Comparison of ENCODE assay signal across 25 cellular contexts in the genomic region with DNA sequence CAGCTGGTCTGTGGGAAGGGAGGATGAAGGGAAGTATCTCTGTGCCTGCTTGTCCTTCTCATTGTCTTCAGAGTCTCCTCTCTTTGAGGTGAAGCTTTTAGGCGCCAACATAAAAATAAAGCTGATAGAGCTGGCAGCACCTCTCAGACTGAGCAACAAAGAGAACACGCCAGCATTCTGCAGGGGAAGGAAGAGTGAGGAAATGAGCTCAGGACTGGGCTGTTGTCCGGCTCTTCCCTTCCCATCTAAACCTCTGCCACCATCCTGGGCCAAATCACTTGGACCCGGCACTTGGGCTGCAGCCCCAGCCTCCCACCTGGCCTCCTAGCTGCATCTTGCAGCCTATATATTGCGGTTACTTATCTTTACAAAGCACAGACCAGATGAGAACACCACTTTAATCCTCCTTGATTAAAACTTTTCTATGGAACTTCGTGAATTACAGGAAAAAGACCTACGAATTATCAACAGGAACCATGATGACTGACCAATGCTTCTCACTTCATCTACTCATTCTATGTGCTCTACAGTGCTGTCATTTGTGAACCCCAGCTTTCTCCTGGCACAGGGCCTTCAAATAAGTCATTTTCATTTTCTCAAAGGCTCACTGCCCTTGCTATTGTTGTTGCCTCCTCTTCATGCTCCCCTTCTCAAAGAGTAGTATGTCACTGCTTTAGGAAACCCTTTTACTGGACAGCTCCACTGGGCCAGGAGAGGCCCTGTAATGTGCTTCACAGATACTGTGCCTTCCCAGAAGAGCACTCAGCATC.
DNase-seq lines count a peak whose midpoint lies in the region; ATAC-seq and TF ChIP-seq lines count a peak whose summit lies in the region.
"Had no signal": no experiment of that assay in that cellular context is flagged by ENCODE, and none has a peak within 500 bp of the region (broad histone marks: within the 10 kb centered on the region; RNA-seq: fewer than 3 reads in every experiment).

No MANE protein-coding gene starts in this region.

- H3K27ac ChIP-seq in esophagus muscularis mucosa (replicated peaks in 1 of 4) (peak overlapping the region; percentile 1 to 61 (median 38)), muscle layer of duodenum (ENCODE audit: low read length) (peak overlapping the region; percentile 52), aorta (ENCODE audit: low read depth in 1 of 2, low read length in 2 of 2) (no peak overlapping the region)
- H3K27ac ChIP-seq: C4-2B, KMS-11 had no signal

- H3K4me1 ChIP-seq in esophagus muscularis mucosa (peaks cover 0 to 14% (median 9%) of the 10 kb centered on the region in 4 donors), muscle layer of duodenum (ENCODE audit: control insufficient read depth in 1 of 2, insufficient read depth in 2 of 2, low read length in 2 of 2) (no peaks in the 10 kb centered on the region), aorta (ENCODE audit: control insufficient read depth in 1 of 2, insufficient read depth in 2 of 2, low read length in 2 of 2) (no peaks in the 10 kb centered on the region)
- H3K4me1 ChIP-seq: tibial nerve had no signal

- H3K4me3 ChIP-seq in esophagus muscularis mucosa (no peak overlapping the region), muscle layer of duodenum (ENCODE audit: low read depth in 1 of 2, low read length in 2 of 2) (no peak overlapping the region), aorta (ENCODE audit: low read length in 2 of 2) (no peak overlapping the region)
- H3K4me3 ChIP-seq: smooth muscle cell, tibial nerve had no signal

- H3K4me1 Mint-ChIP-seq in type B pancreatic cell (ENCODE audit: unreplicated experiment) = no peaks in the 10 kb centered on the region
- H3K4me1 Mint-ChIP-seq: activated CD4-positive, alpha-beta memory T cell treated with anti-CD3 and anti-CD28 coated beads, Interleukin-2, amount 10 ng/mL, durations not matched to agents 7 days and 5 days; activated T-helper 17 cell treated with anti-CD3 and anti-CD28 coated beads, Interleukin-2, amount 50 U/mL, for 72 hours; naive B cell had no signal

- ATAC-seq in left cardiac atrium (peak; percentile 67 to 77), aorta (ENCODE audit: low FRiP score) (peak; percentile 68), GM21367 (IDR thresholded peaks at IDR 0.05; ENCODE audit: unreplicated experiment) (no peak)
- ATAC-seq: activated CD4-positive, CD25-positive, alpha-beta regulatory T cell treated with anti-CD3 and anti-CD28 coated beads, Interleukin-2, amount 50 U/mL, for 24 hours; activated naive CD4-positive, alpha-beta T cell treated with anti-CD3 and anti-CD28 coated beads, Interleukin-2, amount 50 U/mL, for 72 hours; activated T-helper 17 cell treated with anti-CD3 and anti-CD28 coated beads, Interleukin-2, amount 50 U/mL, for 72 hours had no signal

- TF ChIP-seq EP300 in esophagus muscularis mucosa (IDR thresholded peaks at IDR 0.05) = no peak

- H3K9me3 Mint-ChIP-seq in type B pancreatic cell = no peaks in the 10 kb centered on the region
- H3K9me3 Mint-ChIP-seq: activated CD4-positive, alpha-beta memory T cell treated with anti-CD3 and anti-CD28 coated beads, Interleukin-2, amount 10 ng/mL, durations not matched to agents 7 days and 5 days; naive B cell had no signal

- H3K4me3 Mint-ChIP-seq in type B pancreatic cell = no peak overlapping the region
- H3K4me3 Mint-ChIP-seq: activated CD4-positive, alpha-beta memory T cell treated with anti-CD3 and anti-CD28 coated beads, Interleukin-2, amount 10 ng/mL, durations not matched to agents 7 days and 5 days; activated T-helper 17 cell treated with anti-CD3 and anti-CD28 coated beads, Interleukin-2, amount 50 U/mL, for 72 hours; naive B cell had no signal

- H3K36me3 ChIP-seq in esophagus muscularis mucosa (no peaks in the 10 kb centered on the region), muscle layer of duodenum (ENCODE audit: control insufficient read depth in 1 of 2, insufficient read depth in 2 of 2, low read length in 2 of 2) (no peaks in the 10 kb centered on the region), aorta (ENCODE audit: control insufficient read depth in 1 of 2, insufficient read depth in 2 of 2, low read length in 1 of 2) (no peaks in the 10 kb centered on the region)
- H3K36me3 ChIP-seq: tibial nerve had no signal

- no peaks in the 10 kb centered on the region for H3K36me3 Mint-ChIP-seq in type B pancreatic cell
- H3K36me3 Mint-ChIP-seq: activated naive CD4-positive, alpha-beta T cell treated with anti-CD3 and anti-CD28 coated beads, Interleukin-2, amount 50 U/mL, for 72 hours; naive B cell had no signal

- intact Hi-C loops in esophagus muscularis mucosa (cut with DNase I) = no loop called here
- intact Hi-C loops in left cardiac atrium (cut with DNase I) = no loop called here
- intact Hi-C loops in aorta (cut with DNase I) = no loop called here

- H3K27me3 ChIP-seq in esophagus muscularis mucosa (no peaks in the 10 kb centered on the region), muscle layer of duodenum (ENCODE audit: low read depth, low read length) (no peaks in the 10 kb centered on the region), aorta (ENCODE audit: control insufficient read depth in 1 of 2, insufficient read depth in 2 of 2, low read length in 1 of 2) (peaks cover 0 to 3% of the 10 kb centered on the region in 2 donors)
- H3K27me3 ChIP-seq: tibial nerve had no signal

- DNase-seq in esophagus muscularis mucosa (ENCODE audit: extremely low spot score) = no peak
- peak; percentile 40 for DNase-seq in left cardiac atrium
- no peak for DNase-seq in aorta
- DNase-seq in type B pancreatic cell (ENCODE audit: extremely low spot score, unreplicated experiment) = no peak
- DNase-seq in mesenteric fat pad (ENCODE audit: low spot score) = no peak
- DNase-seq: activated CD4-positive, alpha-beta memory T cell treated with anti-CD3 and anti-CD28 coated beads, Interleukin-2, amount 10 ng/mL, durations not matched to agents 7 days and 5 days; activated CD8-positive, alpha-beta memory T cell treated with anti-CD3 and anti-CD28 coated beads, Interleukin-2, amount 50 U/mL, for 48 hours; anterior cingulate cortex; Calu3; caudate nucleus; glutamatergic neuron; GOT3; naive B cell; NCI-H1417 treated with DMSO at 0.1 percent for 48 hours; NCI-H748 treated with DMSO at 0.1 percent for 48 hours; stimulated activated CD4-positive, alpha-beta T cell treated with anti-CD3 and anti-CD28 coated beads, Interleukin-2, amount 100 ng/mL, for 24 hours had no signal

- TF ChIP-seq CTCF in esophagus muscularis mucosa (IDR thresholded peaks at IDR 0.05) = no peak
- TF ChIP-seq CTCF in type B pancreatic cell (conservative IDR thresholded peaks at IDR 0.05) = no peak

- H3K27me3 Mint-ChIP-seq in type B pancreatic cell = no peaks in the 10 kb centered on the region
- H3K27me3 Mint-ChIP-seq: activated CD4-positive, alpha-beta memory T cell treated with anti-CD3 and anti-CD28 coated beads, Interleukin-2, amount 10 ng/mL, durations not matched to agents 7 days and 5 days; activated T-helper 17 cell treated with anti-CD3 and anti-CD28 coated beads, Interleukin-2, amount 50 U/mL, for 72 hours had no signal

- H3K27ac Mint-ChIP-seq in type B pancreatic cell = no peak overlapping the region
- H3K27ac Mint-ChIP-seq: activated CD4-positive, alpha-beta memory T cell treated with anti-CD3 and anti-CD28 coated beads, Interleukin-2, amount 10 ng/mL, durations not matched to agents 7 days and 5 days; activated naive CD4-positive, alpha-beta T cell treated with anti-CD3 and anti-CD28 coated beads, Interleukin-2, amount 50 U/mL, for 72 hours; activated T-helper 17 cell treated with anti-CD3 and anti-CD28 coated beads, Interleukin-2, amount 50 U/mL, for 72 hours; naive B cell had no signal

- no peaks in the 10 kb centered on the region for H3K9me3 ChIP-seq in esophagus muscularis mucosa
- no peaks in the 10 kb centered on the region for H3K9me3 ChIP-seq in muscle layer of duodenum (ENCODE audit: control insufficient read depth in 1 of 2, low read length in 2 of 2)
- no peaks in the 10 kb centered on the region for H3K9me3 ChIP-seq in aorta (ENCODE audit: control insufficient read depth, low read length)
- H3K9me3 ChIP-seq: tibial nerve had no signal

- TF ChIP-seq POLR2A in esophagus muscularis mucosa (IDR thresholded peaks at IDR 0.05; ENCODE audit: low read depth) = no peak

- 69% methylated on average over 7 of the region's 7 CpGs for WGBS in esophagus muscularis mucosa
- WGBS in aorta, 2 donors = 33 to 41% methylated on average over 7 of the region's 7 CpGs

Comparison
In these comparisons a context has a peak if more than half of its experiments do, and no peak if none do; other contexts are left out.
1. H3K27ac ChIP-seq: peak in esophagus muscularis mucosa (4 of 4) and muscle layer of duodenum (single experiment); none in aorta (0 of 2).